Comparison of ENCODE assay signal across 8 cellular contexts in the genomic region with DNA sequence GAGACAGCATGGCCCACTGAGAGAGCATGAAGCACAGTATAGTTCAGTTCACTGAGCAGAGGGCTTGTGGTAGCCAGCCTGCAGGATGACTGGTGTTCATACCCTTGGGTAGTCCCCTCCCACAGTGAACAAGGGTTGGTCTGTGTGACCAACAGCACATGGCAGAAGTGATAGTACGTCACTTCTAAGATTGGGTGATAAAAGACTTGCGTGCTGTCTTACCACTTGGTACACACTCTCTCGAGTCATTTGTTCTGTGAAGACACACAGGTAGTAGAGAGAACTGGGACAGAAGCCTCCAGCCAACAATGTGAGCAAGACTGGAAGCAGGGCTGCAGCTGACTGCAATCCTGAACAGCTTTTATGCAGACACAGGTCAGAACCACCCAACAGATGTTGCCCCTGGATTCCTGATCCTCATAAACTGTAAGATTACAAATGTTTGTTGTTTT. TPM values are rescaled to one million over a fixed set of nuclear protein-coding genes. Genes with fewer than 3 reads are reported as not detected.
A peak's percentile ranks its signal among the peaks of the same experiment; 100 is the strongest.
DNase-seq lines count a peak whose midpoint lies in the region; ATAC-seq and TF ChIP-seq lines count a peak whose summit lies in the region.

No MANE protein-coding gene starts in this region.

- TF ChIP-seq EP300 in sigmoid colon (IDR thresholded peaks at IDR 0.05) = no peak

- peak overlapping the region; percentile 63 to 75 for H3K4me3 Mint-ChIP-seq in effector memory CD8-positive, alpha-beta T cell
- no peak overlapping the region for H3K4me3 Mint-ChIP-seq in endothelial cell (ENCODE audit: unreplicated experiment)

- no peaks in the 10 kb centered on the region for H3K9me3 Mint-ChIP-seq in effector memory CD8-positive, alpha-beta T cell
- H3K9me3 Mint-ChIP-seq in endothelial cell (ENCODE audit: unreplicated experiment) = no peaks in the 10 kb centered on the region

- no peak overlapping the region for H3K4me3 ChIP-seq in sigmoid colon

- no peaks in the 10 kb centered on the region for H3K36me3 ChIP-seq in sigmoid colon

- H3K27ac ChIP-seq in sigmoid colon = peak overlapping the region in 3 of 4 donors; percentile 43 to 58 (median 45)

- 14 to 27% methylated on average over 3 of the region's 3 CpGs for WGBS in sigmoid colon, 2 donors

- peak; percentile 50 to 57 for DNase-seq in activated CD4-positive, alpha-beta T cell treated with anti-CD3 and anti-CD28 coated beads for 24 hours (ENCODE audit: low read depth in 2 of 2)
- DNase-seq in effector memory CD8-positive, alpha-beta T cell = peak; percentile 68 to 69 (median 68)
- DNase-seq in sigmoid colon (no peak), NCI-H2107 treated with DMSO at 0.1 percent for 48 hours (lab: John Stamatoyannopoulos, UW; ENCODE audit: unreplicated experiment) (no peak), NCI-H69 (lab: John Stamatoyannopoulos, UW) (no peak), endothelial cell (ENCODE audit: low spot score) (no peak)

- H3K27me3 ChIP-seq in sigmoid colon = no peaks in the 10 kb centered on the region

- H3K27me3 Mint-ChIP-seq in effector memory CD8-positive, alpha-beta T cell = no peaks in the 10 kb centered on the region
- peaks cover 1% of the 10 kb centered on the region for H3K27me3 Mint-ChIP-seq in endothelial cell (ENCODE audit: unreplicated experiment)

- TF ChIP-seq CTCF in sigmoid colon (IDR thresholded peaks at IDR 0.05) = no peak
- no peak for TF ChIP-seq CTCF in endothelial cell (IDR thresholded peaks at IDR 0.05; ENCODE audit: unreplicated experiment)

- H3K4me1 ChIP-seq in sigmoid colon = peaks cover 0 to 98% (median 95%) of the 10 kb centered on the region in 4 donors

- ATAC-seq in GM19025 (IDR thresholded peaks at IDR 0.05; ENCODE audit: low read depth, unreplicated experiment) = peak; percentile 96
- peak; percentile 92 for ATAC-seq in HG03066 (IDR thresholded peaks at IDR 0.05; ENCODE audit: low read depth, unreplicated experiment)
- ATAC-seq in effector memory CD8-positive, alpha-beta T cell (replicated peaks) = peak; percentile 92

- no peak for TF ChIP-seq POLR2A in sigmoid colon (IDR thresholded peaks at IDR 0.05)

- H3K9me3 ChIP-seq in sigmoid colon = no peaks in the 10 kb centered on the region

- H3K27ac Mint-ChIP-seq in effector memory CD8-positive, alpha-beta T cell = peak overlapping the region; percentile 77 to 82
- no peak overlapping the region for H3K27ac Mint-ChIP-seq in endothelial cell (ENCODE audit: unreplicated experiment)

- intact Hi-C loops in sigmoid colon (cut with DNase I) = no loop called here

- H3K4me1 Mint-ChIP-seq in effector memory CD8-positive, alpha-beta T cell (ENCODE audit: low read depth in 2 of 2) = peaks cover 73 to 87% of the 10 kb centered on the region in 2 donors
- H3K4me1 Mint-ChIP-seq in endothelial cell (ENCODE audit: unreplicated experiment) = peaks cover 31% of the 10 kb centered on the region

- peaks cover 35% of the 10 kb centered on the region for H3K36me3 Mint-ChIP-seq in effector memory CD8-positive, alpha-beta T cell (ENCODE audit: insufficient read depth)
- H3K36me3 Mint-ChIP-seq in endothelial cell (ENCODE audit: low read depth, unreplicated experiment) = peaks cover 5% of the 10 kb centered on the region

RNA-seq across cellular contexts. Expression of gene EPC1, which starts 14.6 kb away (rescaled TPM):
- 10 to 100 TPM; 42.6 to 54.3 (median 46.1) TPM for total RNA-seq in sigmoid colon
- polyA plus RNA-seq in sigmoid colon = 10 to 100 TPM; 13.2 to 16.4 (median 14.4) TPM
- total RNA-seq in endothelial cell (ENCODE audit: unreplicated experiment) = 31.0 TPM

Comparison
In these comparisons a context has a peak if more than half of its experiments do, and no peak if none do; other contexts are left out.
1. DNase-seq: peak in activated CD4-positive, alpha-beta T cell treated with anti-CD3 and anti-CD28 coated beads for 24 hours (2 of 2) and effector memory CD8-positive, alpha-beta T cell (3 of 3); none in sigmoid colon (single experiment), NCI-H2107 treated with DMSO at 0.1 percent for 48 hours (single experiment), NCI-H69 (single experiment) and endothelial cell (single experiment).
2. Peak in every context shown above with its lines, with median percentiles within 50 percentile points of each other: ATAC-seq.